ENCODE assay signal across 15 cellular contexts in genomic region chr11:125945797-125946520, GRCh38. TPM values are rescaled to one million over a fixed set of nuclear protein-coding genes. Genes with fewer than 3 reads are reported as not detected.
A peak's percentile ranks its signal among the peaks of the same experiment; 100 is the strongest.
DNase-seq lines count a peak whose midpoint lies in the region.
"Had no signal": no experiment of that assay in that cellular context is flagged by ENCODE, and none has a peak within 500 bp of the region (broad histone marks: within the 10 kb centered on the region; RNA-seq: fewer than 3 reads in every experiment).

Gene VSIG10L2, plus strand, starts transcription at chr11:125946044. Its CDS starts 12 bp downstream, at chr11:125946056.

- H3K36me3 ChIP-seq in H7 (replicated peaks; ENCODE audit: control insufficient read depth, insufficient read depth, low read length) = no peaks in the 10 kb centered on the region

- no peak within 1 kb of the TSS for H3K4me3 ChIP-seq in H7 (ENCODE audit: insufficient read depth, low read depth, low read length)

- no peaks in the 10 kb centered on the region for H3K27me3 ChIP-seq in H7 (ENCODE audit: control insufficient read depth, insufficient read depth, low read length)

- DNase-seq in COLO668 (lab: John Stamatoyannopoulos, UW; ENCODE audit: unreplicated experiment) = peak; percentile 29
- peak; percentile 33 for DNase-seq in H7
- peak; percentile 46 for DNase-seq in kidney tubule cell (ENCODE audit: low spot score)
- peak; percentile 11 for DNase-seq in stimulated activated CD8-positive, alpha-beta memory T cell treated with anti-CD3 and anti-CD28 coated beads, Interleukin-4, amount 100 ng/mL, for 48 hours
- no peak for DNase-seq in AG08396 (ENCODE audit: low spot score)
- no peak for DNase-seq in anterior cingulate cortex (lab: John Stamatoyannopoulos, UW)
- DNase-seq in pons (ENCODE audit: low spot score) = no peak
- DNase-seq: HFFc6; KG1; NCI-H1092; NCI-H345; NCI-H526 treated with DMSO at 0.1 percent for 48 hours; NK-92 treated with Interleukin-12 subunit alpha and Interleukin-12 subunit beta, amount 100 ng/mL, for 24 hours had no signal

RNA-seq across cellular contexts. Expression of gene VSIG10L2, which starts in this region (rescaled TPM):
- total RNA-seq in H7 (2014; rRNA removed; shearing (Covaris generic)) = not detected in 2 replicates
- total RNA-seq: HFFc6, MCF 10A, SK-MEL-5 had no signal

Comparison
In these comparisons a context has a peak if more than half of its experiments do, and no peak if none do; other contexts are left out.
1. Peak in DNase-seq in H7; RNA of the gene not detected or under 1 TPM.
2. DNase-seq: peak in COLO668 (single experiment), kidney tubule cell (single experiment) and stimulated activated CD8-positive, alpha-beta memory T cell treated with anti-CD3 and anti-CD28 coated beads, Interleukin-4, amount 100 ng/mL, for 48 hours (single experiment); none in AG08396 (single experiment), anterior cingulate cortex (0 of 58) and pons (single experiment).